Comparison of ENCODE assay signal across 8 cellular contexts in genomic region chr12:50765325-50765911, GRCh38. TPM values are rescaled to one million over a fixed set of nuclear protein-coding genes. Genes with fewer than 3 reads are reported as not detected.
DNase-seq lines count a peak whose midpoint lies in the region; ATAC-seq and TF ChIP-seq lines count a peak whose summit lies in the region.

No MANE protein-coding gene starts in this region.

- intact Hi-C loops in activated B cell treated with CpG ODN at 0.5 μM for 24 hours (cut with micrococcal nuclease), result loop anchor here (1.0 to 2.0 kb wide), 8 partner anchors 159 to 767 kb away; partner anchors contain the start of genes CSRNP2 and POU6F1
- intact Hi-C loops in dorsolateral prefrontal cortex (cut with DNase I), result loop anchor here (5.0 to 10.0 kb wide), 6 partner anchors 219 to 449 kb away; partner anchors contain the start of genes DIP2B (in 1 of the 2), POU6F1 (in 1 of the 2) and SLC11A2 (in 1 of the 2)
- intact Hi-C loops in lower leg skin (cut with DNase I; ENCODE audit: low total_unique reads), result no loop called here

- no peaks in the 10 kb centered on the region for H3K27me3 ChIP-seq in dorsolateral prefrontal cortex

- peak; percentile 36 for TF ChIP-seq CTCF in activated B cell treated with CpG ODN at 0.5 μM for 24 hours (IDR thresholded peaks at IDR 0.05)
- TF ChIP-seq CTCF in dorsolateral prefrontal cortex (IDR thresholded peaks at IDR 0.05 in 54 of 56, conservative IDR thresholded peaks at IDR 0.05 in 2 of 56; ENCODE audit: low read depth in 1 of 56, partially characterized antibody in 56 of 56), result peak; percentile 49 to 81 (median 68)
- peak in 1 of 3 donors; percentile 58 for TF ChIP-seq CTCF in lower leg skin (IDR thresholded peaks at IDR 0.05)

- no peak for TF ChIP-seq POLR2A in lower leg skin (IDR thresholded peaks at IDR 0.05)

- WGBS in lower leg skin, 2 donors, result 20% methylated on average over 8 of the region's 8 CpGs

- H3K27ac Mint-ChIP-seq in activated B cell treated with CpG ODN at 0.5 μM for 24 hours, result peak overlapping the region; percentile 96
- H3K27ac Mint-ChIP-seq in stimulated activated memory B cell treated with anti-CD40 and anti-IgM and Interleukin-4, amounts not matched to agents 10 μg/mL and 1 μg/mL and 100 μg/mL, for 72 hours, result peak overlapping the region; percentile 97

- DNase-seq in C1 segment of cervical spinal cord (lab: John Stamatoyannopoulos, UW), result peak in 8 of 14 donors; percentile 2 to 69 (median 17)
- DNase-seq in NCI-H2029 treated with DMSO at 0.1 percent for 48 hours (lab: John Stamatoyannopoulos, UW), result peak; percentile 52
- DNase-seq in activated B cell treated with CpG ODN at 0.5 μM for 24 hours, result no peak
- DNase-seq in dorsolateral prefrontal cortex, result peak in 5 of 10 donors; percentile 17 to 57 (median 41)
- DNase-seq in lower leg skin (ENCODE audit: low spot score in 2 of 2), result peak; percentile 22 to 82

- H3K4me1 Mint-ChIP-seq in activated B cell treated with CpG ODN at 0.5 μM for 24 hours, result peaks cover 38% of the 10 kb centered on the region
- peaks cover 38% of the 10 kb centered on the region for H3K4me1 Mint-ChIP-seq in stimulated activated memory B cell treated with anti-CD40 and anti-IgM and Interleukin-4, amounts not matched to agents 10 μg/mL and 1 μg/mL and 100 μg/mL, for 72 hours

- H3K4me3 ChIP-seq in dorsolateral prefrontal cortex (peak overlapping the region; percentile 41 to 100 (median 95)), lower leg skin (ENCODE audit: low read depth, poor library complexity, severe bottlenecking) (no peak overlapping the region)

- no peaks in the 10 kb centered on the region for H3K9me3 Mint-ChIP-seq in activated B cell treated with CpG ODN at 0.5 μM for 24 hours
- peaks cover 4% of the 10 kb centered on the region for H3K9me3 Mint-ChIP-seq in stimulated activated memory B cell treated with anti-CD40 and anti-IgM and Interleukin-4, amounts not matched to agents 10 μg/mL and 1 μg/mL and 100 μg/mL, for 72 hours

- CTCF ChIA-PET in activated B cell treated with CpG ODN at 0.5 μM for 24 hours (lab: Charles Lee), result interaction anchor here (0.6 to 5.7 kb wide), 14 partner anchors 8 to 653 kb away, joined by 3 to 66 read pairs (median 3); partner anchors contain the start of gene COX14

- no peaks in the 10 kb centered on the region for H3K27me3 Mint-ChIP-seq in activated B cell treated with CpG ODN at 0.5 μM for 24 hours
- no peaks in the 10 kb centered on the region for H3K27me3 Mint-ChIP-seq in stimulated activated memory B cell treated with anti-CD40 and anti-IgM and Interleukin-4, amounts not matched to agents 10 μg/mL and 1 μg/mL and 100 μg/mL, for 72 hours

- peak overlapping the region; percentile 87 for H3K4me3 Mint-ChIP-seq in activated B cell treated with CpG ODN at 0.5 μM for 24 hours
- H3K4me3 Mint-ChIP-seq in stimulated activated memory B cell treated with anti-CD40 and anti-IgM and Interleukin-4, amounts not matched to agents 10 μg/mL and 1 μg/mL and 100 μg/mL, for 72 hours, result peak overlapping the region; percentile 98

- peaks cover 11% of the 10 kb centered on the region for H3K36me3 Mint-ChIP-seq in activated B cell treated with CpG ODN at 0.5 μM for 24 hours (ENCODE audit: low read depth)
- no peaks in the 10 kb centered on the region for H3K36me3 Mint-ChIP-seq in stimulated activated memory B cell treated with anti-CD40 and anti-IgM and Interleukin-4, amounts not matched to agents 10 μg/mL and 1 μg/mL and 100 μg/mL, for 72 hours

- ATAC-seq in GM21390 (IDR thresholded peaks at IDR 0.05; ENCODE audit: unreplicated experiment) (peak; percentile 41), activated B cell treated with CpG ODN at 0.5 μM for 24 hours (ENCODE audit: low read depth) (no peak), HG02678 (IDR thresholded peaks at IDR 0.05; ENCODE audit: unreplicated experiment) (no peak)
- ATAC-seq in stimulated activated memory B cell treated with anti-CD40 and anti-IgM and Interleukin-4, amounts not matched to agents 10 μg/mL and 1 μg/mL and 100 μg/mL, for 72 hours, result peak; percentile 44

- H3K27ac ChIP-seq in dorsolateral prefrontal cortex, result peak overlapping the region in 56 of 59 donors; percentile 88 to 99 (median 97)

- POLR2A ChIA-PET in activated B cell treated with CpG ODN at 0.5 μM for 24 hours (lab: Charles Lee), result interaction anchor here (0.7 to 2.5 kb wide), 6 partner anchors 158 to 505 kb away, joined by 3 to 15 read pairs (median 6); partner anchors contain the start of genes CSRNP2, DAZAP2 and SMAGP

RNA-seq across cellular contexts. Expression of gene ATF1, which starts 1.5 kb away (rescaled TPM):
- total RNA-seq in activated B cell treated with CpG ODN at 0.5 μM for 24 hours (37.7 and 42.5 TPM in 2 replicates), dorsolateral prefrontal cortex (10 to 100 TPM; 11.9 to 34.8 (median 20.5) TPM), lower leg skin (10 to 100 TPM; 14.9 to 24.9 (median 20.5) TPM)

Comparison
In these comparisons a context has a peak if more than half of its experiments do, and no peak if none do; other contexts are left out.
1. ATAC-seq: peak in GM21390 (single experiment) and stimulated activated memory B cell treated with anti-CD40 and anti-IgM and Interleukin-4, amounts not matched to agents 10 μg/mL and 1 μg/mL and 100 μg/mL, for 72 hours (single experiment); none in activated B cell treated with CpG ODN at 0.5 μM for 24 hours (single experiment) and HG02678 (single experiment).